Comparison of ENCODE assay signal across 1 cellular context in genomic region chr6:138752017-138752416, GRCh38.
TF ChIP-seq lines count a peak whose summit lies in the region.

No MANE protein-coding gene starts in this region.

TF ChIP-seq in GM23338, 12 proteins besides CTCF, POLR2A, EP300 and RAD21 (continued from another document):
- TF ChIP-seq ZNF462 (CRISPR knock-in tag; IDR thresholded peaks at IDR 0.05) (no peak), JUNB (IDR thresholded peaks at IDR 0.05; ENCODE audit: unreplicated experiment) (no peak), POLR2AphosphoS5 (IDR thresholded peaks at IDR 0.05; ENCODE audit: low read depth) (no peak), NANOG (IDR thresholded peaks at IDR 0.05; ENCODE audit: borderline replicate concordance) (no peak), REST (IDR thresholded peaks at IDR 0.05; ENCODE audit: unreplicated experiment) (no peak), EZH2 (IDR thresholded peaks at IDR 0.05; ENCODE audit: low read depth, unreplicated experiment) (no peak), ZNF114 (CRISPR knock-in tag; IDR thresholded peaks at IDR 0.05) (no peak)
TF ChIP-seq in GM23338: peak in this region for 0.
